Comparison of ENCODE assay signal across 20 cellular contexts in the genomic region with DNA sequence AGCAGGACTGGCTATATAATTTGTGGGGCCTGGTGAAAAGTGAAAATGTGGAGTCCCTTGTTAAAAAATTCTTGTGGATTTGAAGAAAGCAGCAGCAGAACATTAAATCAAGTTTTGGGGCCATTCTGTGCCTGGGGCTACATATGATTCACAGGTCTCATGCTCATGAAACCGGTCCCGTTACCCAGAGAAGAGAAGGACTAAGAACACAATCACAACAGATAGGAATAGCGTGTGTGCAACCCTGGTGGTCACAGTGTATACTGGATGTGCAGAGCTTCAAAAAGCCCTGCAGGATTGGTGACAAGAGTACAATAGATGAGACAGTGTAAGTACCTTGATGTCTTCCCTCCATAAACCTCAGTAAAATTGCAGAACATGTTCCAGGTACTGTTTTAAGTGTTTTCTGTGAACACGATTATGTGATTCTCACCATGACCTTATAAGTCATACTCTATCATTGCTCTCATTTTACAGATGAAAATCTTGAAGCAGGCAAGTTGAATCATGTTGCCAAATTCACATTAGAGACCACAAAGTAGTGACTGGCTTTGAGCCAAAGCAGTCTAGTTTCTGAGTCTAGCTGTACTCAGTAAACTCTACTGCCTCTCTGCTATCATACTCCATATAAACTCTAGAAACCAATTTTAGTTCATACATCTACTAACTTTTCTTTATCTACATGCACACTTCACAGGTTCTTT.
"Had no signal": no experiment of that assay in that cellular context is flagged by ENCODE, and none has a peak within 500 bp of the region (broad histone marks: within the 10 kb centered on the region; RNA-seq: fewer than 3 reads in every experiment).

No MANE protein-coding gene starts in this region.

- H3K4me1 ChIP-seq: left lung, neural progenitor cell, psoas muscle, right lobe of liver, testis had no signal

- H3K4me1 Mint-ChIP-seq: activated B cell treated with CpG ODN at 0.5 μM for 24 hours; activated naive CD4-positive, alpha-beta T cell treated with anti-CD3 and anti-CD28 coated beads, Interleukin-2, amount 50 U/mL, for 24 hours; brain; naive B cell; neural progenitor cell; stimulated activated naive CD8-positive, alpha-beta T cell treated with anti-CD3 and anti-CD28 coated beads, Interleukin-15, amount 100 ng/mL, for 72 hours had no signal

- H3K27ac ChIP-seq: left lung, neural progenitor cell, psoas muscle, right lobe of liver, testis had no signal

- DNase-seq: activated B cell treated with CpG ODN at 0.5 μM for 24 hours; activated CD4-positive, alpha-beta T cell treated with anti-CD3 and anti-CD28 coated beads for 48 hours; activated CD8-positive, alpha-beta memory T cell treated with anti-CD3 and anti-CD28 coated beads, Interleukin-2, amount 50 U/mL, for 4 hours; activated CD8-positive, alpha-beta T cell treated with anti-CD3 and anti-CD28 coated beads for 36 hours; activated effector memory CD4-positive, alpha-beta T cell treated with anti-CD3 and anti-CD28 coated beads, Interleukin-2, amount 50 U/mL, for 16 hours; activated T-cell treated with anti-CD3 and anti-CD28 coated beads, Interleukin-2, amount 50 U/mL, for 48 hours; cerebellar nuclear complex; effector memory CD8-positive, alpha-beta T cell; erythroblast; kidney; left lung; naive B cell; psoas muscle; right lobe of liver; stimulated activated naive CD8-positive, alpha-beta T cell treated with anti-CD3 and anti-CD28 coated beads, Interleukin-15, amount 100 ng/mL, for 72 hours; testis had no signal

- H3K4me3 ChIP-seq: left lung, neural progenitor cell, psoas muscle, right lobe of liver, testis had no signal

- H3K4me3 Mint-ChIP-seq: activated B cell treated with CpG ODN at 0.5 μM for 24 hours; activated CD8-positive, alpha-beta T cell treated with anti-CD3 and anti-CD28 coated beads for 36 hours; activated naive CD4-positive, alpha-beta T cell treated with anti-CD3 and anti-CD28 coated beads, Interleukin-2, amount 50 U/mL, for 24 hours; brain; dendritic cell treated with granulocyte-macrophage colony-stimulating factor and Interleukin-4, amounts not matched to agents 40 ng/mL and 50 ng/mL, for 4 days; effector memory CD8-positive, alpha-beta T cell; naive B cell; neural progenitor cell; stimulated activated naive CD8-positive, alpha-beta T cell treated with anti-CD3 and anti-CD28 coated beads, Interleukin-15, amount 100 ng/mL, for 72 hours had no signal

- H3K36me3 Mint-ChIP-seq: activated naive CD4-positive, alpha-beta T cell treated with anti-CD3 and anti-CD28 coated beads, Interleukin-2, amount 50 U/mL, for 24 hours; brain; naive B cell; neural progenitor cell had no signal

- H3K9me3 ChIP-seq: left lung, right lobe of liver, testis had no signal

- H3K27me3 Mint-ChIP-seq: activated B cell treated with CpG ODN at 0.5 μM for 24 hours; activated CD8-positive, alpha-beta T cell treated with anti-CD3 and anti-CD28 coated beads for 36 hours; activated naive CD4-positive, alpha-beta T cell treated with anti-CD3 and anti-CD28 coated beads, Interleukin-2, amount 50 U/mL, for 24 hours; brain; dendritic cell treated with granulocyte-macrophage colony-stimulating factor and Interleukin-4, amounts not matched to agents 40 ng/mL and 50 ng/mL, for 4 days; effector memory CD8-positive, alpha-beta T cell; stimulated activated naive CD8-positive, alpha-beta T cell treated with anti-CD3 and anti-CD28 coated beads, Interleukin-15, amount 100 ng/mL, for 72 hours had no signal

- H3K9me3 Mint-ChIP-seq: neural progenitor cell had no signal

- H3K36me3 ChIP-seq: left lung, neural progenitor cell, right lobe of liver had no signal

- ATAC-seq: activated CD8-positive, alpha-beta T cell treated with anti-CD3 and anti-CD28 coated beads for 36 hours; effector memory CD8-positive, alpha-beta T cell; left lung; psoas muscle; right lobe of liver; stimulated activated naive CD8-positive, alpha-beta T cell treated with anti-CD3 and anti-CD28 coated beads, Interleukin-15, amount 100 ng/mL, for 72 hours had no signal

- H3K27ac Mint-ChIP-seq: activated B cell treated with CpG ODN at 0.5 μM for 24 hours; activated CD8-positive, alpha-beta T cell treated with anti-CD3 and anti-CD28 coated beads for 36 hours; activated naive CD4-positive, alpha-beta T cell treated with anti-CD3 and anti-CD28 coated beads, Interleukin-2, amount 50 U/mL, for 24 hours; brain; dendritic cell treated with granulocyte-macrophage colony-stimulating factor and Interleukin-4, amounts not matched to agents 40 ng/mL and 50 ng/mL, for 4 days; effector memory CD8-positive, alpha-beta T cell; naive B cell; neural progenitor cell; stimulated activated naive CD8-positive, alpha-beta T cell treated with anti-CD3 and anti-CD28 coated beads, Interleukin-15, amount 100 ng/mL, for 72 hours had no signal

- H3K27me3 ChIP-seq: left lung, neural progenitor cell, right lobe of liver, testis had no signal
